ENCODE assay signal across 2 cellular contexts in the genomic region with DNA sequence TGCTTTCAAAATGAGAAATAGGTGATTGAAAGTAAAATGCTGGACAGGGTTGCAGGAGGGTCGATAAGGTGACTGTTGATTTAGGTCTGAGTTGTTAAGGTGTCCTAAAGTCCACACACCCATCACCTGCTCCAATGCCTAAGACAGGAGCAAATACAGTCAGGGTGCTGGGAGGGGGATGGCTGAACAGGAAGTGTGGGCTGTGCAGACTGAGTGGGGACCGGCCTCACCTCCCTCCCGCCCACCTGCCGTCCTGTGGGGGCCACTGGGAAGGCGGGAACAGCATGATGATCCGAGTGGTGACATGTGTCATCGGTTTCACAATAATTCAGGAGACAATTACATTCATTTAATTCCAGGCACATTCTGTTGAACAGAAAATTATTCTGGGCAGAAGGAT.
A peak's percentile ranks its signal among the peaks of the same experiment; 100 is the strongest.
TF ChIP-seq lines count a peak whose summit lies in the region.

No MANE protein-coding gene starts in this region.

TF ChIP-seq in HEK293, 187 proteins besides CTCF, POLR2A, EP300 and RAD21 (continued from another document):
- 0 out of 2 replicates have a peak, but pooled peaks have one; percentile 17 for TF ChIP-seq SP2 (tag by site-specific recombination; IDR thresholded peaks at IDR 0.05)
- no peak for TF ChIP-seq ZNF239 (tag by site-specific recombination; IDR thresholded peaks at IDR 0.05)

TF ChIP-seq in K562, 482 proteins besides CTCF, POLR2A, EP300 and RAD21:
- TF ChIP-seq, protein P1, sequence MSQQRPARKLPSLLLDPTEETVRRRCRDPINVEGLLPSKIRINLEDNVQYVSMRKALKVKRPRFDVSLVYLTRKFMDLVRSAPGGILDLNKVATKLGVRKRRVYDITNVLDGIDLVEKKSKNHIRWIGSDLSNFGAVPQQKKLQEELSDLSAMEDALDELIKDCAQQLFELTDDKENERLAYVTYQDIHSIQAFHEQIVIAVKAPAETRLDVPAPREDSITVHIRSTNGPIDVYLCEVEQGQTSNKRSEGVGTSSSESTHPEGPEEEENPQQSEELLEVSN (IDR thresholded peaks at IDR 0.05; ENCODE audit: borderline replicate concordance in 1 of 2, extremely low read depth in 1 of 2, insufficient read depth in 1 of 2, insufficient read length in 1 of 2, low read depth in 1 of 2, low read length in 1 of 2, poor library complexity in 1 of 2, severe bottlenecking in 1 of 2): peak in 1 of 2 experiments; percentile 10
- TF ChIP-seq ZNF699 (CRISPR knock-in tag; IDR thresholded peaks at IDR 0.05; ENCODE audit: insufficient replicate concordance) (no peak), JUN (IDR thresholded peaks at IDR 0.05; ENCODE audit: borderline replicate concordance, low read depth, low read length) (no peak), JUN (CRISPR knock-in tag; IDR thresholded peaks at IDR 0.05; ENCODE audit: borderline replicate concordance) (no peak), CEBPB (tag; IDR thresholded peaks at IDR 0.05) (0 out of 2 replicates have a peak, but pooled peaks have one; percentile 24), MAFG (tag; conservative IDR thresholded peaks at IDR 0.05) (no peak), NR3C1 (CRISPR knock-in tag; IDR thresholded peaks at IDR 0.05) (no peak)
